ENCODE assay signal across 1 cellular context in the genomic region with DNA sequence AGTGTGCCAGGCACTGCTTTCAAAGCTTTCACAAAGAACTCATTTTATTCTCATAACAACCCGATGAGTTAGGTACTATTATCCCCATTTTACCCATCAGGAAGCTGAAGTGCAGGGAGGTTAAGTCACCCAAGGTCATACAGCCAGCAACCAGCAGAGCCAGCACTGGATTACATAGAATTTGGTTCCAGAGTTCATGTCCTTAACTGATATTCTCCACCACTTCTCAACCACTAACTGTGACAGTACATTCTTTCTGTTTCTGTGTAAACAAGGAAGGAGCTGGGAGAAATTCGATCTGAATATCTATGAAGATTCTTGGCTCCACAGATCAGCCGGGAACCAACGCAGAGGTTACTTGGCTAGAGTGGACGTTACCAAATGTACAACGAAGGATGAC.
TF ChIP-seq lines count a peak whose summit lies in the region.

No MANE protein-coding gene starts in this region.

TF ChIP-seq in HepG2, 621 proteins besides CTCF, POLR2A, EP300 and RAD21 (continued from another document and continues in another):
- no peak for TF ChIP-seq ZNF407 (CRISPR knock-in tag; IDR thresholded peaks at IDR 0.05; ENCODE audit: not compliant biosample characterization)
- TF ChIP-seq, protein P1, sequence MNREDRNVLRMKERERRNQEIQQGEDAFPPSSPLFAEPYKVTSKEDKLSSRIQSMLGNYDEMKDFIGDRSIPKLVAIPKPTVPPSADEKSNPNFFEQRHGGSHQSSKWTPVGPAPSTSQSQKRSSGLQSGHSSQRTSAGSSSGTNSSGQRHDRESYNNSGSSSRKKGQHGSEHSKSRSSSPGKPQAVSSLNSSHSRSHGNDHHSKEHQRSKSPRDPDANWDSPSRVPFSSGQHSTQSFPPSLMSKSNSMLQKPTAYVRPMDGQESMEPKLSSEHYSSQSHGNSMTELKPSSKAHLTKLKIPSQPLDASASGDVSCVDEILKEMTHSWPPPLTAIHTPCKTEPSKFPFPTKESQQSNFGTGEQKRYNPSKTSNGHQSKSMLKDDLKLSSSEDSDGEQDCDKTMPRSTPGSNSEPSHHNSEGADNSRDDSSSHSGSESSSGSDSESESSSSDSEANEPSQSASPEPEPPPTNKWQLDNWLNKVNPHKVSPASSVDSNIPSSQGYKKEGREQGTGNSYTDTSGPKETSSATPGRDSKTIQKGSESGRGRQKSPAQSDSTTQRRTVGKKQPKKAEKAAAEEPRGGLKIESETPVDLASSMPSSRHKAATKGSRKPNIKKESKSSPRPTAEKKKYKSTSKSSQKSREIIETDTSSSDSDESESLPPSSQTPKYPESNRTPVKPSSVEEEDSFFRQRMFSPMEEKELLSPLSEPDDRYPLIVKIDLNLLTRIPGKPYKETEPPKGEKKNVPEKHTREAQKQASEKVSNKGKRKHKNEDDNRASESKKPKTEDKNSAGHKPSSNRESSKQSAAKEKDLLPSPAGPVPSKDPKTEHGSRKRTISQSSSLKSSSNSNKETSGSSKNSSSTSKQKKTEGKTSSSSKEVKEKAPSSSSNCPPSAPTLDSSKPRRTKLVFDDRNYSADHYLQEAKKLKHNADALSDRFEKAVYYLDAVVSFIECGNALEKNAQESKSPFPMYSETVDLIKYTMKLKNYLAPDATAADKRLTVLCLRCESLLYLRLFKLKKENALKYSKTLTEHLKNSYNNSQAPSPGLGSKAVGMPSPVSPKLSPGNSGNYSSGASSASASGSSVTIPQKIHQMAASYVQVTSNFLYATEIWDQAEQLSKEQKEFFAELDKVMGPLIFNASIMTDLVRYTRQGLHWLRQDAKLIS (CRISPR knock-in tag; IDR thresholded peaks at IDR 0.05): no peak
- no peak for TF ChIP-seq ZBTB46 (CRISPR knock-in tag; IDR thresholded peaks at IDR 0.05; ENCODE audit: borderline replicate concordance)
- no peak for TF ChIP-seq ZNF512 (CRISPR knock-in tag; IDR thresholded peaks at IDR 0.05)
- no peak for TF ChIP-seq CCAR2 (optimal IDR thresholded peaks at IDR 0.05; ENCODE audit: low read depth, low read length)
- no peak for TF ChIP-seq ARHGAP35 (CRISPR knock-in tag; IDR thresholded peaks at IDR 0.05; ENCODE audit: borderline replicate concordance)
- peak; percentile 90 for TF ChIP-seq ZNF644 (CRISPR knock-in tag; IDR thresholded peaks at IDR 0.05; ENCODE audit: low read depth)
- peak; percentile 64; the same call in 1 of the 2 replicates for TF ChIP-seq ZSCAN5A (CRISPR knock-in tag; IDR thresholded peaks at IDR 0.05; ENCODE audit: borderline replicate concordance)
- TF ChIP-seq ZNF256 (CRISPR knock-in tag; conservative IDR thresholded peaks at IDR 0.05): no peak
- TF ChIP-seq MAX (IDR thresholded peaks at IDR 0.05): peak; percentile 24; the same call in 1 of the 2 replicates
- peak; percentile 29; the same call in 1 of the 2 replicates for TF ChIP-seq CHD4 (IDR thresholded peaks at IDR 0.05; ENCODE audit: borderline replicate concordance, low read length)
- no peak for TF ChIP-seq POLR2AphosphoS5 (IDR thresholded peaks at IDR 0.05; ENCODE audit: low read depth, low read length)
- no peak for TF ChIP-seq SMYD3 (CRISPR knock-in tag; IDR thresholded peaks at IDR 0.05)
- TF ChIP-seq ZNF333 (CRISPR knock-in tag; IDR thresholded peaks at IDR 0.05; ENCODE audit: borderline replicate concordance): no peak
- peak; percentile 82 for TF ChIP-seq ZMYM2 (CRISPR knock-in tag; IDR thresholded peaks at IDR 0.05)
- TF ChIP-seq RBFOX2 (IDR thresholded peaks at IDR 0.05; ENCODE audit: low read depth, low read length): no peak
- TF ChIP-seq PHF21A (CRISPR knock-in tag; IDR thresholded peaks at IDR 0.05): peak; percentile 79
- TF ChIP-seq ELF3 (CRISPR knock-in tag; IDR thresholded peaks at IDR 0.05): peak; percentile 100
- peak; percentile 72; the same call in 1 of the 2 replicates for TF ChIP-seq EHMT2 (IDR thresholded peaks at IDR 0.05; ENCODE audit: borderline replicate concordance, low read depth, low read length)
- peak; percentile 57; the same call in 1 of the 2 replicates for TF ChIP-seq ZNF589 (CRISPR knock-in tag; conservative IDR thresholded peaks at IDR 0.05)
- TF ChIP-seq SOX5 (CRISPR knock-in tag; IDR thresholded peaks at IDR 0.05; ENCODE audit: borderline replicate concordance): peak; percentile 87
- TF ChIP-seq, protein P2, sequence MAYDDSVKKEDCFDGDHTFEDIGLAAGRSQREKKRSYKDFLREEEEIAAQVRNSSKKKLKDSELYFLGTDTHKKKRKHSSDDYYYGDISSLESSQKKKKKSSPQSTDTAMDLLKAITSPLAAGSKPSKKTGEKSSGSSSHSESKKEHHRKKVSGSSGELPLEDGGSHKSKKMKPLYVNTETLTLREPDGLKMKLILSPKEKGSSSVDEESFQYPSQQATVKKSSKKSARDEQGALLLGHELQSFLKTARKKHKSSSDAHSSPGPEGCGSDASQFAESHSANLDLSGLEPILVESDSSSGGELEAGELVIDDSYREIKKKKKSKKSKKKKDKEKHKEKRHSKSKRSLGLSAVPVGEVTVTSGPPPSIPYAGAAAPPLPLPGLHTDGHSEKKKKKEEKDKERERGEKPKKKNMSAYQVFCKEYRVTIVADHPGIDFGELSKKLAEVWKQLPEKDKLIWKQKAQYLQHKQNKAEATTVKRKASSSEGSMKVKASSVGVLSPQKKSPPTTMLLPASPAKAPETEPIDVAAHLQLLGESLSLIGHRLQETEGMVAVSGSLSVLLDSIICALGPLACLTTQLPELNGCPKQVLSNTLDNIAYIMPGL (CRISPR knock-in tag; IDR thresholded peaks at IDR 0.05; ENCODE audit: borderline replicate concordance in 1 of 2, low read depth in 1 of 2): no peak; a peak in 1 of 4 replicates
- no peak for TF ChIP-seq SETDB1 (CRISPR knock-in tag; IDR thresholded peaks at IDR 0.05; ENCODE audit: borderline replicate concordance)
- TF ChIP-seq ZNF230 (CRISPR knock-in tag; IDR thresholded peaks at IDR 0.05): no peak
- TF ChIP-seq TMF1 (CRISPR knock-in tag; IDR thresholded peaks at IDR 0.05; ENCODE audit: low read depth): no peak
- 0 out of 2 replicates have a peak, but pooled peaks have one; percentile 27 for TF ChIP-seq SMAD3 (CRISPR knock-in tag; IDR thresholded peaks at IDR 0.05)
- no peak for TF ChIP-seq MYPOP (CRISPR knock-in tag; IDR thresholded peaks at IDR 0.05)
- TF ChIP-seq, protein P3, sequence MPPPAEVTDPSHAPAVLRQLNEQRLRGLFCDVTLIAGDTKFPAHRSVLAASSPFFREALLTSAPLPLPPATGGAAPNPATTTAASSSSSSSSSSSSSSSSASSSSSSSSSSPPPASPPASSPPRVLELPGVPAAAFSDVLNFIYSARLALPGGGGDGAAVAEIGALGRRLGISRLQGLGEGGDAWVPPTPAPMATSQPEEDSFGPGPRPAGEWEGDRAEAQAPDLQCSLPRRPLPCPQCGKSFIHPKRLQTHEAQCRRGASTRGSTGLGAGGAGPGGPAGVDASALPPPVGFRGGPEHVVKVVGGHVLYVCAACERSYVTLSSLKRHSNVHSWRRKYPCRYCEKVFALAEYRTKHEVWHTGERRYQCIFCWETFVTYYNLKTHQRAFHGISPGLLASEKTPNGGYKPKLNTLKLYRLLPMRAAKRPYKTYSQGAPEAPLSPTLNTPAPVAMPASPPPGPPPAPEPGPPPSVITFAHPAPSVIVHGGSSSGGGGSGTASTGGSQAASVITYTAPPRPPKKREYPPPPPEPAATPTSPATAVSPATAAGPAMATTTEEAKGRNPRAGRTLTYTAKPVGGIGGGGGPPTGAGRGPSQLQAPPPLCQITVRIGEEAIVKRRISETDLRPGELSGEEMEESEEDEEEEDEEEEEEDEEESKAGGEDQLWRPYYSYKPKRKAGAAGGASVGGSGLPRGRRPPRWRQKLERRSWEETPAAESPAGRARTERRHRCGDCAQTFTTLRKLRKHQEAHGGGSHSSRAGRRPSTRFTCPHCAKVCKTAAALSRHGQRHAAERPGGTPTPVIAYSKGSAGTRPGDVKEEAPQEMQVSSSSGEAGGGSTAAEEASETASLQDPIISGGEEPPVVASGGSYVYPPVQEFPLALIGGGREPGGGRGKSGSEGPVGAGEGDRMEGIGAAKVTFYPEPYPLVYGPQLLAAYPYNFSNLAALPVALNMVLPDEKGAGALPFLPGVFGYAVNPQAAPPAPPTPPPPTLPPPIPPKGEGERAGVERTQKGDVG (CRISPR knock-in tag; IDR thresholded peaks at IDR 0.05; ENCODE audit: borderline replicate concordance): no peak
